8 cellular contexts compared by ENCODE assay signal in the genomic region with DNA sequence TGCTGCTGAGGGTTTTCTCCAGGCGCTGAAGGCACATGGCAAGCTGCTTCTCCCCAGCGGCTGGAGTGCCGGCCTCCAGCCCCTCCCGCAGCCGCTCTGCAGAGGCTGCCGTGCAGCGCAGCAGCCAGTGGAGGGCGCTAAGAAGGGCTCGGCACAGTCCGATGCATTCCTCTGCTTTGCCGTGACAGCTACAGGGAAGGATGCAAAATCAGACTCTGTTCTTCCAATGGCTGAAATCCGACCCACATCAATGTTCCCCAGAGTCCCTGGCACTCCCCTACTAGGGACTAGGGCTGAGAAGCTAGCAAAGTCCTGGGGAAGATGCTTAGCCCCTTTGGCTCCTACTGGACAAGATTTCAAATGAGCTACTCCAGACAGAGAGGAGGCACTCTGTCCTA. TPM values are rescaled to one million over a fixed set of nuclear protein-coding genes. Genes with fewer than 3 reads are reported as not detected.
DNase-seq lines count a peak whose midpoint lies in the region; ATAC-seq and TF ChIP-seq lines count a peak whose summit lies in the region.

No MANE protein-coding gene starts in this region.

- H3K27me3 Mint-ChIP-seq in CD4-positive, alpha-beta memory T cell = no peaks in the 10 kb centered on the region

- intact Hi-C loops in left ventricle myocardium inferior (cut with micrococcal nuclease) (no loop called here), Right ventricle myocardium inferior (cut with DNase I) (loop anchor here (5.0 kb wide), 2 partner anchors 37 to 132 kb away; no protein-coding TSS in a partner anchor), PC-3 (cut with micrococcal nuclease) (no loop called here)
- intact Hi-C loops in CD4-positive, alpha-beta memory T cell (cut with micrococcal nuclease) = no loop called here

- H3K4me3 ChIP-seq in left ventricle myocardium inferior = no peak overlapping the region
- H3K4me3 ChIP-seq in PC-3 (ENCODE audit: low read length) = no peak overlapping the region
- H3K4me3 ChIP-seq in fibroblast of the aortic adventitia (ENCODE audit: low read depth, low read length) = no peak overlapping the region
- H3K4me3 ChIP-seq in CD4-positive, alpha-beta memory T cell (ENCODE audit: low read length in 2 of 2) = no peak overlapping the region

- H3K36me3 ChIP-seq in left ventricle myocardium inferior (peaks cover 60% of the 10 kb centered on the region), PC-3 (ENCODE audit: low read depth, low read length) (peaks cover 5% of the 10 kb centered on the region)
- H3K36me3 ChIP-seq in CD4-positive, alpha-beta memory T cell (ENCODE audit: insufficient read depth, low read length) = peaks cover 43% of the 10 kb centered on the region

- CTCF ChIA-PET in PC-3 (lab: Charles Lee) = no interaction called here
- CTCF ChIA-PET in CD4-positive, alpha-beta memory T cell (lab: Charles Lee; ENCODE audit: partially characterized antibody) = interaction anchor here (0.8 to 1.6 kb wide), 4 partner anchors 9 to 133 kb away, joined by 3 to 5 read pairs (median 4); no protein-coding TSS in a partner anchor

- H3K4me1 Mint-ChIP-seq in CD4-positive, alpha-beta memory T cell = peaks cover 0 to 5% (median 2%) of the 10 kb centered on the region in 4 donors

- H3K36me3 Mint-ChIP-seq in CD4-positive, alpha-beta memory T cell = peaks cover 25 to 36% of the 10 kb centered on the region in 2 donors

- POLR2A ChIA-PET in PC-3 (lab: Charles Lee; ENCODE audit: unreplicated experiment) = no interaction called here
- POLR2A ChIA-PET in CD4-positive, alpha-beta memory T cell (lab: Charles Lee; ENCODE audit: partially characterized antibody) = no interaction called here

- no peak overlapping the region for H3K9ac ChIP-seq in PC-3 (ENCODE audit: low read length)

- TF ChIP-seq CTCF in left ventricle myocardium inferior (IDR thresholded peaks at IDR 0.05; ENCODE audit: borderline replicate concordance) (peak; percentile 50), PC-3 (conservative IDR thresholded peaks at IDR 0.05; ENCODE audit: low read depth, low read length) (peak; percentile 59), fibroblast of the aortic adventitia (IDR thresholded peaks at IDR 0.05; ENCODE audit: insufficient read depth, low read length) (peak; percentile 84)

- H3K9me3 Mint-ChIP-seq in CD4-positive, alpha-beta memory T cell = no peaks in the 10 kb centered on the region

- H3K9me2 ChIP-seq in PC-3 (replicated peaks; ENCODE audit: low read length) = no peaks in the 10 kb centered on the region

- H3K9me3 ChIP-seq in left ventricle myocardium inferior (replicated peaks) = no peaks in the 10 kb centered on the region
- no peaks in the 10 kb centered on the region for H3K9me3 ChIP-seq in PC-3 (ENCODE audit: low read length)
- H3K9me3 ChIP-seq in CD4-positive, alpha-beta memory T cell (ENCODE audit: control insufficient read depth in 1 of 2, low read length in 2 of 2) = no peaks in the 10 kb centered on the region

- no peaks in the 10 kb centered on the region for H3K27me3 ChIP-seq in left ventricle myocardium inferior (ENCODE audit: low read depth)
- H3K27me3 ChIP-seq in PC-3 (ENCODE audit: low read length) = no peaks in the 10 kb centered on the region
- H3K27me3 ChIP-seq in CD4-positive, alpha-beta memory T cell (ENCODE audit: insufficient read depth, low read length) = no peaks in the 10 kb centered on the region

- H3K27ac ChIP-seq in left ventricle myocardium inferior (replicated peaks) (no peak overlapping the region), PC-3 (ENCODE audit: low read length) (no peak overlapping the region)
- no peak overlapping the region for H3K27ac ChIP-seq in CD4-positive, alpha-beta memory T cell (ENCODE audit: low read depth, low read length)

- H4K20me1 ChIP-seq in PC-3 (ENCODE audit: low read length) = no peaks in the 10 kb centered on the region

- H3K4me2 ChIP-seq in PC-3 (ENCODE audit: low read length) = no peak overlapping the region

- H3K4me3 Mint-ChIP-seq in CD4-positive, alpha-beta memory T cell = no peak overlapping the region

- DNase-seq in left ventricle myocardium inferior (no peak), Right ventricle myocardium inferior (ENCODE audit: missing footprints) (no peak), PC-3 (no peak), fibroblast of the aortic adventitia (ENCODE audit: low read depth) (peak; percentile 51), NCI-H1930 (lab: John Stamatoyannopoulos, UW) (no peak)
- DNase-seq in CD4-positive, alpha-beta memory T cell = no peak

- peaks cover 50% of the 10 kb centered on the region for H3K4me1 ChIP-seq in left ventricle myocardium inferior
- no peaks in the 10 kb centered on the region for H3K4me1 ChIP-seq in PC-3 (ENCODE audit: insufficient read depth, low read length)
- no peaks in the 10 kb centered on the region for H3K4me1 ChIP-seq in CD4-positive, alpha-beta memory T cell (ENCODE audit: insufficient read depth, low read length)

- H3F3A ChIP-seq in PC-3 (ENCODE audit: low read length, unreplicated experiment) = no peaks in the 10 kb centered on the region

- no peak overlapping the region for H2AFZ ChIP-seq in PC-3 (ENCODE audit: low read length)

- BruUV-seq in PC-3 (replicated peaks; lab: Mats Ljungman, UMichigan) = no TSS peak

- H3K79me2 ChIP-seq in PC-3 (ENCODE audit: low read length) = no peaks in the 10 kb centered on the region

- ATAC-seq in Right ventricle myocardium inferior (no peak), PC-3 (no peak), HG02642 (IDR thresholded peaks at IDR 0.05; ENCODE audit: poor library complexity, unreplicated experiment) (no peak), HG03045 (IDR thresholded peaks at IDR 0.05; ENCODE audit: unreplicated experiment) (no peak)

- H3K27ac Mint-ChIP-seq in CD4-positive, alpha-beta memory T cell = no peak overlapping the region

RNA-seq across cellular contexts. Expression of a gene that starts 19.0 kb away (rescaled TPM):
- 58.2 TPM for total RNA-seq in left ventricle myocardium inferior
- 53.9 TPM for total RNA-seq in Right ventricle myocardium inferior
- 73.0 and 78.7 TPM in 2 replicates for total RNA-seq in PC-3 (2014; rRNA removed)
- total RNA-seq in fibroblast of the aortic adventitia (ENCODE audit: low replicate concordance) = 42.8 and 68.1 TPM in 2 replicates
- total RNA-seq in CD4-positive, alpha-beta memory T cell = 10 to 100 TPM; 81.1 to 93.0 TPM
- 10 to 100 TPM; 34.0 to 46.2 TPM for polyA plus RNA-seq in CD4-positive, alpha-beta memory T cell

RNA-seq across cellular contexts. Expression of a gene that starts 19.9 kb away (rescaled TPM):
- not detected for total RNA-seq in left ventricle myocardium inferior
- not detected for total RNA-seq in Right ventricle myocardium inferior
- 4.0 and 4.3 TPM in 2 replicates for total RNA-seq in PC-3 (2014; rRNA removed)
- 0.25 TPM in 1 of 2 replicates, not detected in the other for total RNA-seq in fibroblast of the aortic adventitia (ENCODE audit: low replicate concordance)
- total RNA-seq in CD4-positive, alpha-beta memory T cell = not detected
- polyA plus RNA-seq in CD4-positive, alpha-beta memory T cell = not detected

RNA-seq across cellular contexts. Expression of a gene that starts 27.6 kb away (rescaled TPM):
- total RNA-seq in left ventricle myocardium inferior = 78.3 TPM
- 88.3 TPM for total RNA-seq in Right ventricle myocardium inferior
- total RNA-seq in PC-3 (2014; rRNA removed) = 6.6 and 11.2 TPM in 2 replicates
- total RNA-seq in fibroblast of the aortic adventitia (ENCODE audit: low replicate concordance) = 23.0 and 26.0 TPM in 2 replicates
- total RNA-seq in CD4-positive, alpha-beta memory T cell = 10 to 100 TPM; 35.9 to 41.3 TPM
- 10 to 100 TPM in 1 of 2 donors, 1 to 10 TPM in 1; 5.8 to 11.9 TPM for polyA plus RNA-seq in CD4-positive, alpha-beta memory T cell

RNA-seq across cellular contexts. Expression of a gene that starts 54.6 kb away (rescaled TPM):
- total RNA-seq in left ventricle myocardium inferior (86.7 TPM), Right ventricle myocardium inferior (86.9 TPM), PC-3 (2014; rRNA removed) (267 and 338 TPM in 2 replicates), fibroblast of the aortic adventitia (ENCODE audit: low replicate concordance) (41.9 and 73.5 TPM in 2 replicates)
- total RNA-seq in CD4-positive, alpha-beta memory T cell = 10 to 100 TPM; 59.7 to 60.3 TPM
- polyA plus RNA-seq in CD4-positive, alpha-beta memory T cell = 10 to 100 TPM; 44.6 to 47.9 TPM
